In genomic region chr19:48965033-48965805, GRCh38 we compare ENCODE assay signal across 8 cellular contexts. TPM values are rescaled to one million over a fixed set of nuclear protein-coding genes. Genes with fewer than 3 reads are reported as not detected.
DNase-seq lines count a peak whose midpoint lies in the region; ATAC-seq lines count a peak whose summit lies in the region.

FTL (plus strand) TSS chr19:48965309; CDS start chr19:48965508, 199 bp downstream.

- peak within 1 kb of the TSS; percentile 100 for H3K27ac Mint-ChIP-seq in activated T-cell treated with anti-CD3 and anti-CD28 coated beads, Interleukin-2, amount 50 U/mL, for 72 hours

- H3K4me1 Mint-ChIP-seq in activated T-cell treated with anti-CD3 and anti-CD28 coated beads, Interleukin-2, amount 50 U/mL, for 72 hours (ENCODE audit: low read depth) = peaks cover 71% of the 10 kb centered on the region

- peak; percentile 81 for DNase-seq in DMS53 treated with DMSO at 0.1 percent for 48 hours (lab: John Stamatoyannopoulos, UW; ENCODE audit: unreplicated experiment)
- peak; percentile 97 for DNase-seq in RKO (ENCODE audit: low spot score)
- DNase-seq in activated T-cell treated with anti-CD3 and anti-CD28 coated beads, Interleukin-2, amount 50 U/mL, for 72 hours = peak; percentile 97
- peak; percentile 96 for DNase-seq in myocyte (ENCODE audit: low read depth)
- peak; percentile 75 to 87 for DNase-seq in stimulated activated CD8-positive, alpha-beta memory T cell treated with anti-CD3 and anti-CD28 coated beads, Interleukin-7, amount 100 ng/mL, for 4 hours (ENCODE audit: low read depth in 2 of 2)

- peaks cover 49% of the 10 kb centered on the region for H3K36me3 ChIP-seq in KOPT-K1 (ENCODE audit: insufficient read depth, low read length)

- no peaks in the 10 kb centered on the region for H3K9me3 Mint-ChIP-seq in activated T-cell treated with anti-CD3 and anti-CD28 coated beads, Interleukin-2, amount 50 U/mL, for 72 hours

- no peaks in the 10 kb centered on the region for H3K27me3 Mint-ChIP-seq in activated T-cell treated with anti-CD3 and anti-CD28 coated beads, Interleukin-2, amount 50 U/mL, for 72 hours (ENCODE audit: low read depth)

- ATAC-seq in GM21737 (IDR thresholded peaks at IDR 0.05; ENCODE audit: unreplicated experiment) (peak; percentile 51), esophagus mucosa (peak; percentile 76)
- peak; percentile 65 to 68 for ATAC-seq in activated T-cell treated with anti-CD3 and anti-CD28 coated beads, Interleukin-2, amount 50 U/mL, for 72 hours (replicated peaks in 1 of 2)

- peak within 1 kb of the TSS; percentile 85 for H3K27ac ChIP-seq in KOPT-K1 (ENCODE audit: low read depth, low read length, poor library complexity, severe bottlenecking)

- H3K4me3 Mint-ChIP-seq in activated T-cell treated with anti-CD3 and anti-CD28 coated beads, Interleukin-2, amount 50 U/mL, for 72 hours = peak within 1 kb of the TSS; percentile 94 to 100

- H3K36me3 Mint-ChIP-seq in activated T-cell treated with anti-CD3 and anti-CD28 coated beads, Interleukin-2, amount 50 U/mL, for 72 hours (ENCODE audit: insufficient read depth in 2 of 2) = peaks cover 12 to 17% of the 10 kb centered on the region in 2 donors

- H3K9me3 ChIP-seq in KOPT-K1 (ENCODE audit: insufficient read depth, low read length, poor library complexity, severe bottlenecking) = no peaks in the 10 kb centered on the region

RNA-seq across cellular contexts. Expression of gene FTL, which starts in this region (rescaled TPM):
- total RNA-seq in activated T-cell treated with anti-CD3 and anti-CD28 coated beads, Interleukin-2, amount 50 U/mL, for 72 hours = 100 to 1,000 TPM; 681 to 811 TPM
- total RNA-seq in esophagus mucosa (417 TPM), myocyte (1,692 and 1,792 TPM in 2 replicates)
- polyA plus RNA-seq in myocyte (2012) = 5,857 TPM

Comparison
In these comparisons a context has a peak if more than half of its experiments do, and no peak if none do; other contexts are left out.
1. Peak in every context shown above with its lines: DNase-seq, ATAC-seq and H3K27ac ChIP-seq.